8 cellular contexts compared by ENCODE assay signal in genomic region chr14:52069617-52070431, GRCh38. TPM values are rescaled to one million over a fixed set of nuclear protein-coding genes. Genes with fewer than 3 reads are reported as not detected.
DNase-seq lines count a peak whose midpoint lies in the region; ATAC-seq and TF ChIP-seq lines count a peak whose summit lies in the region.

No MANE protein-coding gene starts in this region.

- peak overlapping the region; percentile 93 for H3K4me2 ChIP-seq in hepatocyte

- intact Hi-C loops in gastrocnemius medialis (cut with DNase I; ENCODE audit: low total_unique reads): loop anchor here (5.0 kb wide), 1 partner anchor 53 kb away; no protein-coding TSS in a partner anchor

- WGBS in hepatocyte (ENCODE audit: low lambda C conversion rate, missing lambda C conversion rate): 7% methylated on average over 32 of the region's 32 CpGs

- peak in 1 of 2 experiments; percentile 44 for DNase-seq in HAP-1 (ENCODE audit: low spot score in 2 of 2)
- peak; percentile 26 to 27 for DNase-seq in activated T-cell treated with anti-CD3 and anti-CD28 coated beads, Interleukin-2, amount 50 U/mL, for 48 hours
- peak; percentile 31 for DNase-seq in hepatocyte (ENCODE audit: low spot score)
- no peak for DNase-seq in gastrocnemius medialis
- no peak for DNase-seq in GM13977 (ENCODE audit: low spot score)
- DNase-seq in SW 1271 (lab: John Stamatoyannopoulos, UW): no peak
- no peak for DNase-seq in effector CD4-positive, alpha-beta T cell

- H3K4me3 ChIP-seq in HAP-1 (peak overlapping the region; percentile 56), hepatocyte (peak overlapping the region; percentile 73), gastrocnemius medialis (peak overlapping the region; percentile 65 to 69 (median 68))

- H3K27me3 ChIP-seq in HAP-1 (ENCODE audit: low read depth) (peaks cover 3% of the 10 kb centered on the region; the same call in 1 of the 2 replicates), hepatocyte (peaks cover 29% of the 10 kb centered on the region), gastrocnemius medialis (peaks cover 11 to 37% (median 29%) of the 10 kb centered on the region in 3 donors)

- H4K20me1 ChIP-seq in hepatocyte (ENCODE audit: insufficient read depth, poor library complexity, severe bottlenecking): no peaks in the 10 kb centered on the region

- H3K9me3 ChIP-seq in HAP-1: no peaks in the 10 kb centered on the region
- H3K9me3 ChIP-seq in hepatocyte (ENCODE audit: low read depth): no peaks in the 10 kb centered on the region
- H3K9me3 ChIP-seq in gastrocnemius medialis: no peaks in the 10 kb centered on the region

- H3K27ac ChIP-seq in hepatocyte (peak overlapping the region; percentile 64), gastrocnemius medialis (peak overlapping the region; percentile 60 to 74 (median 72))

- TF ChIP-seq CTCF in hepatocyte (IDR thresholded peaks at IDR 0.05; ENCODE audit: poor library complexity) (no peak), gastrocnemius medialis (IDR thresholded peaks at IDR 0.05 in 4 of 5, conservative IDR thresholded peaks at IDR 0.05 in 1 of 5) (no peak), GM13977 (IDR thresholded peaks at IDR 0.05; ENCODE audit: extremely low read depth, insufficient read depth, missing control alignments) (no peak)

- peak overlapping the region; percentile 85 for H2AFZ ChIP-seq in hepatocyte

- ATAC-seq in gastrocnemius medialis (peak; percentile 22 to 42), HG03354 (IDR thresholded peaks at IDR 0.05; ENCODE audit: poor library complexity, severe bottlenecking, unreplicated experiment) (no peak)

- H3K9me2 ChIP-seq in hepatocyte (replicated peaks; ENCODE audit: insufficient read depth): no peaks in the 10 kb centered on the region

- H3K36me3 ChIP-seq in HAP-1 (replicated peaks) (no peaks in the 10 kb centered on the region), hepatocyte (replicated peaks; ENCODE audit: insufficient read depth, low read depth) (no peaks in the 10 kb centered on the region), gastrocnemius medialis (no peaks in the 10 kb centered on the region)

- peaks cover 12% of the 10 kb centered on the region for H3K79me2 ChIP-seq in hepatocyte

- TF ChIP-seq POLR2A in gastrocnemius medialis (IDR thresholded peaks at IDR 0.05): no peak

- in situ Hi-C loops in HAP-1 (cut with MboI; ENCODE audit: low sequenced_read_pairs) (no loop called here), gastrocnemius medialis (cut with MboI; ENCODE audit: low sequenced_read_pairs in 4 of 4) (no loop called here), GM13977 (cut with MboI; ENCODE audit: low pct_unique_long_range_greater_than_20kb, low sequenced_read_pairs, unreplicated experiment) (no loop called here)

- peaks cover 3% of the 10 kb centered on the region for H3K4me1 ChIP-seq in HAP-1
- peaks cover 10% of the 10 kb centered on the region for H3K4me1 ChIP-seq in hepatocyte (ENCODE audit: insufficient read depth)
- peaks cover 0 to 14% of the 10 kb centered on the region in 2 donors for H3K4me1 ChIP-seq in gastrocnemius medialis

RNA-seq across cellular contexts. Expression of gene NID2, which starts 1.0 kb away (rescaled TPM):
- total RNA-seq in hepatocyte (43.1 and 52.8 TPM in 2 replicates), gastrocnemius medialis (1 to 10 TPM; 1.9 to 5.6 (median 4.3) TPM)
- polyA plus RNA-seq in hepatocyte: 60.4 and 65.7 TPM in 2 replicates

Comparison
In these comparisons a context has a peak if more than half of its experiments do, and no peak if none do; other contexts are left out.
1. DNase-seq: peak in activated T-cell treated with anti-CD3 and anti-CD28 coated beads, Interleukin-2, amount 50 U/mL, for 48 hours (2 of 2) and hepatocyte (single experiment); none in gastrocnemius medialis (0 of 2), GM13977 (single experiment), SW 1271 (0 of 2) and effector CD4-positive, alpha-beta T cell (single experiment).
2. Peak in every context shown above with its lines, with median percentiles within 50 percentile points of each other: H3K4me3 ChIP-seq.